ENCODE assay signal across 21 cellular contexts in the genomic region with DNA sequence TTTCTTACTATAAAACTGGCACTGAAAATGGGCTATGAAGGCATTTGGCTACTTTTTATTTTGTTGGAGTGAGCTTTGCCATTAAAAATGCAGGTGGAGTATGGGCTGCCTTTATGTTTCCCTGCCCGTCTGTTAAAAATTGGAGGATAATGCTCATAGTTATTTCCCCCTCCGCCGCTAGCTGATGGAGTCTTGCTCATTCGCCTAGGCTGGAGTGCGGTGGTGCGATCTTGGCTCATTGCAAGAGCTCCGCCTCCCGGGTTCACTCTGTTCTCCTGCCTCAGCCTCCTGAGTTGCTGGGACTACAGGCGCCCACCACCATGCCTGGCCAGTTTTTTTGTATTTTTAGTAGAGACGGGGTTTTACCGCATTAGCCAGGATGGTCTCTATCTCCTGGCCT. TPM values are rescaled to one million over a fixed set of nuclear protein-coding genes. Genes with fewer than 3 reads are reported as not detected.
DNase-seq lines count a peak whose midpoint lies in the region; ATAC-seq, FAIRE-seq and TF ChIP-seq lines count a peak whose summit lies in the region.
"Had no signal": no experiment of that assay in that cellular context is flagged by ENCODE, and none has a peak within 500 bp of the region (broad histone marks: within the 10 kb centered on the region; RNA-seq: fewer than 3 reads in every experiment).

No MANE protein-coding gene starts in this region.

- in situ Hi-C loops in gastrocnemius medialis (cut with MboI; ENCODE audit: low sequenced_read_pairs in 4 of 4) = no loop called here

- POLR2A ChIA-PET in CD4-positive, alpha-beta T cell (lab: Charles Lee) = interaction anchor here (2.4 kb wide), 1 partner anchor 8 kb away, joined by 19 read pairs; the partner anchor contains the start of gene G3BP1
- POLR2A ChIA-PET in naive thymus-derived CD8-positive, alpha-beta T cell (lab: Charles Lee) = interaction anchor here (2.8 kb wide), 1 partner anchor 8 kb away, joined by 18 read pairs; the partner anchor contains the start of gene G3BP1

- ATAC-seq in CD4-positive, alpha-beta T cell (ENCODE audit: poor library complexity) = no peak
- no peak for ATAC-seq in activated T-helper 17 cell treated with anti-CD3 and anti-CD28 coated beads, Interleukin-2, amount 50 U/mL, for 72 hours (replicated peaks)
- no peak for ATAC-seq in naive thymus-derived CD8-positive, alpha-beta T cell
- ATAC-seq in gastrocnemius medialis (no peak), GM21390 (IDR thresholded peaks at IDR 0.05; ENCODE audit: unreplicated experiment) (no peak), GM18505 (IDR thresholded peaks at IDR 0.05; ENCODE audit: unreplicated experiment) (no peak)
- ATAC-seq: body of pancreas, left cardiac atrium, upper lobe of right lung had no signal

- H3K9me3 Mint-ChIP-seq in CD4-positive, alpha-beta T cell = no peaks in the 10 kb centered on the region
- H3K9me3 Mint-ChIP-seq in activated T-helper 17 cell treated with anti-CD3 and anti-CD28 coated beads, Interleukin-2, amount 50 U/mL, for 72 hours = no peaks in the 10 kb centered on the region
- no peaks in the 10 kb centered on the region for H3K9me3 Mint-ChIP-seq in naive thymus-derived CD8-positive, alpha-beta T cell
- H3K9me3 Mint-ChIP-seq: activated B cell treated with CpG ODN at 0.5 μM for 24 hours; activated CD4-positive, alpha-beta memory T cell treated with anti-CD3 and anti-CD28 coated beads for 36 hours had no signal

- H3K9me3 ChIP-seq in CD4-positive, alpha-beta T cell (ENCODE audit: control insufficient read depth, low read length) = no peaks in the 10 kb centered on the region
- H3K9me3 ChIP-seq in gastrocnemius medialis = no peaks in the 10 kb centered on the region
- H3K9me3 ChIP-seq: body of pancreas, HAP-1, upper lobe of right lung had no signal

- H3K27ac ChIP-seq in CD4-positive, alpha-beta T cell (ENCODE audit: low read depth, low read length) = peak overlapping the region; percentile 13
- peak overlapping the region in 1 of 4 donors; percentile 58 for H3K27ac ChIP-seq in gastrocnemius medialis
- H3K27ac ChIP-seq: body of pancreas, neural progenitor cell, SK-N-MC, skin epidermis, upper lobe of right lung had no signal

- H3K4me1 Mint-ChIP-seq in CD4-positive, alpha-beta T cell (ENCODE audit: low read depth) = peaks cover 89% of the 10 kb centered on the region
- H3K4me1 Mint-ChIP-seq in activated T-helper 17 cell treated with anti-CD3 and anti-CD28 coated beads, Interleukin-2, amount 50 U/mL, for 72 hours = peaks cover 50% of the 10 kb centered on the region
- H3K4me1 Mint-ChIP-seq in naive thymus-derived CD8-positive, alpha-beta T cell = peaks cover 37 to 91% (median 87%) of the 10 kb centered on the region in 4 donors

- no peaks in the 10 kb centered on the region for H3K27me3 ChIP-seq in CD4-positive, alpha-beta T cell (ENCODE audit: control insufficient read depth, insufficient read depth, low read length)
- H3K27me3 ChIP-seq in gastrocnemius medialis = no peaks in the 10 kb centered on the region
- H3K27me3 ChIP-seq: body of pancreas, neural progenitor cell, upper lobe of right lung had no signal

- no peak for TF ChIP-seq POLR2A in GM12892 (IDR thresholded peaks at IDR 0.05; ENCODE audit: low read depth, low read length)
- TF ChIP-seq POLR2A in gastrocnemius medialis (IDR thresholded peaks at IDR 0.05) = no peak
- no peak for TF ChIP-seq POLR2A in GM18505 (IDR thresholded peaks at IDR 0.05; ENCODE audit: borderline replicate concordance, extremely low read depth, insufficient read depth, insufficient read length)

- no peaks in the 10 kb centered on the region for H3K27me3 Mint-ChIP-seq in CD4-positive, alpha-beta T cell
- H3K27me3 Mint-ChIP-seq in activated T-helper 17 cell treated with anti-CD3 and anti-CD28 coated beads, Interleukin-2, amount 50 U/mL, for 72 hours = no peaks in the 10 kb centered on the region
- no peaks in the 10 kb centered on the region for H3K27me3 Mint-ChIP-seq in naive thymus-derived CD8-positive, alpha-beta T cell
- H3K27me3 Mint-ChIP-seq: activated B cell treated with CpG ODN at 0.5 μM for 24 hours; activated CD4-positive, alpha-beta memory T cell treated with anti-CD3 and anti-CD28 coated beads for 36 hours had no signal

- no peak for TF ChIP-seq CTCF in CD4-positive, alpha-beta T cell (IDR thresholded peaks at IDR 0.05)
- TF ChIP-seq CTCF in gastrocnemius medialis (IDR thresholded peaks at IDR 0.05 in 4 of 5, conservative IDR thresholded peaks at IDR 0.05 in 1 of 5) = no peak

- DNase-seq in CD4-positive, alpha-beta T cell = no peak
- DNase-seq in GM12892 (ENCODE audit: insufficient read length) (no peak), gastrocnemius medialis (no peak), HPDE6-E6E7 (ENCODE audit: extremely low spot score) (no peak)
- DNase-seq in naive thymus-derived CD8-positive, alpha-beta T cell = no peak
- DNase-seq: activated B cell treated with CpG ODN at 0.5 μM for 24 hours; activated CD4-positive, alpha-beta memory T cell treated with anti-CD3 and anti-CD28 coated beads for 36 hours; body of pancreas; effector memory CD4-positive, alpha-beta T cell; left cardiac atrium; NCI-H1417; NCI-H2107; stimulated activated CD4-positive, alpha-beta T cell treated with anti-CD3 and anti-CD28 coated beads, Interleukin-2, amount 100 ng/mL, for 48 hours; upper lobe of right lung had no signal

- peak; percentile 33 for FAIRE-seq in GM12892 (lab: Jason Lieb, UNC)

- intact Hi-C loops in CD4-positive, alpha-beta T cell (cut with DNase I, micrococcal nuclease) = no loop called here
- intact Hi-C loops in gastrocnemius medialis (cut with DNase I; ENCODE audit: low total_unique reads) = no loop called here

- H3K27ac Mint-ChIP-seq in CD4-positive, alpha-beta T cell = peak overlapping the region; percentile 62
- H3K27ac Mint-ChIP-seq in activated T-helper 17 cell treated with anti-CD3 and anti-CD28 coated beads, Interleukin-2, amount 50 U/mL, for 72 hours = peak overlapping the region; percentile 19
- H3K27ac Mint-ChIP-seq in naive thymus-derived CD8-positive, alpha-beta T cell = peak overlapping the region in 6 of 10 donors; percentile 27 to 80 (median 49)
- H3K27ac Mint-ChIP-seq: neural progenitor cell had no signal

- peak overlapping the region; percentile 59 for H3K4me3 Mint-ChIP-seq in CD4-positive, alpha-beta T cell
- peak overlapping the region; percentile 25 for H3K4me3 Mint-ChIP-seq in activated T-helper 17 cell treated with anti-CD3 and anti-CD28 coated beads, Interleukin-2, amount 50 U/mL, for 72 hours
- H3K4me3 Mint-ChIP-seq in naive thymus-derived CD8-positive, alpha-beta T cell = peak overlapping the region; percentile 24 to 73 (median 52)
- H3K4me3 Mint-ChIP-seq: activated CD4-positive, alpha-beta memory T cell treated with anti-CD3 and anti-CD28 coated beads for 36 hours; neural progenitor cell had no signal

- H3K4me3 ChIP-seq in gastrocnemius medialis = no peak overlapping the region
- H3K4me3 ChIP-seq: body of pancreas, HAP-1, neural progenitor cell, SK-N-MC, skin epidermis, upper lobe of right lung had no signal

- CTCF ChIA-PET in CD4-positive, alpha-beta T cell (lab: Charles Lee) = no interaction called here

- peaks cover 79 to 99% of the 10 kb centered on the region in 2 donors for H3K4me1 ChIP-seq in gastrocnemius medialis

- H3K36me3 ChIP-seq in gastrocnemius medialis = no peaks in the 10 kb centered on the region
- H3K36me3 ChIP-seq: neural progenitor cell had no signal

- H3K36me3 Mint-ChIP-seq in CD4-positive, alpha-beta T cell (ENCODE audit: low read depth) = peaks cover 47% of the 10 kb centered on the region
- H3K36me3 Mint-ChIP-seq in activated T-helper 17 cell treated with anti-CD3 and anti-CD28 coated beads, Interleukin-2, amount 50 U/mL, for 72 hours (ENCODE audit: low read depth) = peaks cover 70% of the 10 kb centered on the region
- H3K36me3 Mint-ChIP-seq in naive thymus-derived CD8-positive, alpha-beta T cell = peaks cover 4 to 46% (median 11%) of the 10 kb centered on the region in 3 donors

RNA-seq across cellular contexts. Expression of gene G3BP1, which starts 8.6 kb away (rescaled TPM):
- total RNA-seq in CD4-positive, alpha-beta T cell = 10 to 100 TPM; 82.3 to 83.9 TPM
- 110 TPM for polyA plus RNA-seq in GM12892 (2012; ENCODE audit: missing spikeins)
- total RNA-seq in activated T-helper 17 cell treated with anti-CD3 and anti-CD28 coated beads, Interleukin-2, amount 50 U/mL, for 72 hours = 100 to 1,000 TPM; 149 to 251 TPM
- total RNA-seq in naive thymus-derived CD8-positive, alpha-beta T cell = 100 to 1,000 TPM; 179 to 188 TPM
- 100 to 1,000 TPM; 128 to 145 (median 145) TPM for polyA plus RNA-seq in naive thymus-derived CD8-positive, alpha-beta T cell
- 100 to 1,000 TPM in 3 of 4 donors, 10 to 100 TPM in 1; 80.5 to 114 (median 108) TPM for total RNA-seq in gastrocnemius medialis

RNA-seq across cellular contexts. Expression of gene ATOX1, which starts 21.9 kb away (rescaled TPM):
- 10 to 100 TPM; 11.2 to 13.3 TPM for total RNA-seq in CD4-positive, alpha-beta T cell
- 130 TPM for polyA plus RNA-seq in GM12892 (2012; ENCODE audit: missing spikeins)
- total RNA-seq in activated T-helper 17 cell treated with anti-CD3 and anti-CD28 coated beads, Interleukin-2, amount 50 U/mL, for 72 hours = 10 to 100 TPM; 41.8 to 87.8 TPM
- 10 to 100 TPM; 26.8 to 32.7 TPM for total RNA-seq in naive thymus-derived CD8-positive, alpha-beta T cell
- polyA plus RNA-seq in naive thymus-derived CD8-positive, alpha-beta T cell = 10 to 100 TPM; 50.9 to 58.7 (median 58.0) TPM
- total RNA-seq in gastrocnemius medialis = 10 to 100 TPM; 31.4 to 71.6 (median 55.3) TPM
